9 cellular contexts compared by ENCODE assay signal in genomic region chr15:84845631-84846030, GRCh38. TPM values are rescaled to one million over a fixed set of nuclear protein-coding genes. Genes with fewer than 3 reads are reported as not detected.
DNase-seq lines count a peak whose midpoint lies in the region; ATAC-seq and TF ChIP-seq lines count a peak whose summit lies in the region.
"Not testable (repeated sequence)": the region's sequence is repeated elsewhere in the genome, so short reads cannot be mapped to it uniquely, and the experiment has no call there.
"Had no signal": no experiment of that assay in that cellular context is flagged by ENCODE, and none has a peak within 500 bp of the region (broad histone marks: within the 10 kb centered on the region; RNA-seq: fewer than 3 reads in every experiment).

No MANE protein-coding gene starts in this region.

- peak overlapping the region; percentile 25 for H3K27ac ChIP-seq in C4-2B

- H3K27me3 Mint-ChIP-seq in activated naive CD8-positive, alpha-beta T cell treated with anti-CD3 and anti-CD28 coated beads, Interleukin-2, amount 50 U/mL, for 24 hours: not testable (repeated sequence)

- H3K27me3 ChIP-seq in H7 (ENCODE audit: control insufficient read depth, insufficient read depth, low read length): not testable (repeated sequence)

- H3K36me3 ChIP-seq in H7 (replicated peaks; ENCODE audit: control insufficient read depth, insufficient read depth, low read length); mucosa of descending colon (ENCODE audit: low read depth): not testable (repeated sequence)

- intact Hi-C loops in mucosa of descending colon (cut with DNase I, micrococcal nuclease): not testable (repeated sequence)

- H3K4me1 ChIP-seq in mucosa of descending colon (ENCODE audit: low read depth): not testable (repeated sequence)

- not testable (repeated sequence) for ATAC-seq in activated naive CD8-positive, alpha-beta T cell treated with anti-CD3 and anti-CD28 coated beads, Interleukin-2, amount 50 U/mL, for 24 hours
- peak; percentile 80 for ATAC-seq in mucosa of descending colon

- H3K4me3 ChIP-seq in H7 (ENCODE audit: insufficient read depth, low read depth, low read length); fibroblast of villous mesenchyme (ENCODE audit: low read depth, low read length); mucosa of descending colon: not testable (repeated sequence)

- TF ChIP-seq CTCF in C4-2B (conservative IDR thresholded peaks at IDR 0.05): peak; percentile 91
- TF ChIP-seq CTCF in fibroblast of villous mesenchyme (IDR thresholded peaks at IDR 0.05; ENCODE audit: insufficient read depth, low read depth, low read length): peak; percentile 67
- TF ChIP-seq CTCF in mucosa of descending colon (IDR thresholded peaks at IDR 0.05): peak; percentile 61

- H3K27ac Mint-ChIP-seq in activated naive CD8-positive, alpha-beta T cell treated with anti-CD3 and anti-CD28 coated beads, Interleukin-2, amount 50 U/mL, for 24 hours: not testable (repeated sequence)

- H3K9me3 Mint-ChIP-seq in activated naive CD8-positive, alpha-beta T cell treated with anti-CD3 and anti-CD28 coated beads, Interleukin-2, amount 50 U/mL, for 24 hours: peaks cover 16% of the 10 kb centered on the region

- DNase-seq in H7: peak; percentile 62
- peak; percentile 3 to 40 for DNase-seq in NCI-H526 (lab: John Stamatoyannopoulos, UW)
- peak; percentile 51 for DNase-seq in UCSD-AML1 (lab: John Stamatoyannopoulos, UW; ENCODE audit: unreplicated experiment)
- peak; percentile 49 for DNase-seq in activated naive CD8-positive, alpha-beta T cell treated with anti-CD3 and anti-CD28 coated beads, Interleukin-2, amount 50 U/mL, for 24 hours
- peak; percentile 66 for DNase-seq in fibroblast of villous mesenchyme (ENCODE audit: low read depth)
- peak in 2 of 3 donors; percentile 72 to 87 for DNase-seq in mucosa of descending colon
- DNase-seq in stimulated activated CD4-positive, alpha-beta T cell treated with anti-CD3 and anti-CD28 coated beads, Interleukin-4, amount 100 ng/mL, for 1 hour: peak; percentile 41

- not testable (repeated sequence) for H3K4me1 Mint-ChIP-seq in activated naive CD8-positive, alpha-beta T cell treated with anti-CD3 and anti-CD28 coated beads, Interleukin-2, amount 50 U/mL, for 24 hours

- not testable (repeated sequence) for H3K4me3 Mint-ChIP-seq in activated naive CD8-positive, alpha-beta T cell treated with anti-CD3 and anti-CD28 coated beads, Interleukin-2, amount 50 U/mL, for 24 hours

- peaks cover 11% of the 10 kb centered on the region for H3K36me3 Mint-ChIP-seq in activated naive CD8-positive, alpha-beta T cell treated with anti-CD3 and anti-CD28 coated beads, Interleukin-2, amount 50 U/mL, for 24 hours (ENCODE audit: low read depth)

- peaks cover 11% of the 10 kb centered on the region for H3K9me3 ChIP-seq in mucosa of descending colon

RNA-seq across cellular contexts. Expression of gene ALPK3, which starts 28.5 kb away (rescaled TPM):
- total RNA-seq in H7 (2014; rRNA removed; shearing (Covaris generic)): 0.59 and 0.81 TPM in 2 replicates
- total RNA-seq in fibroblast of villous mesenchyme: 0.86 and 1.3 TPM in 2 replicates
- 10 to 100 TPM in 1 of 3 donors, 1 to 10 TPM in 2; 1.3 to 15.3 (median 1.9) TPM for total RNA-seq in mucosa of descending colon

RNA-seq across cellular contexts. Expression of gene SLC28A1, which starts 38.8 kb away (rescaled TPM):
- total RNA-seq in H7 (2014; rRNA removed; shearing (Covaris generic)): not detected in 2 replicates
- total RNA-seq in fibroblast of villous mesenchyme (not detected in 2 replicates), mucosa of descending colon (not detected)
- total RNA-seq: temporal lobe had no signal

Comparison
In these comparisons a context has a peak if more than half of its experiments do, and no peak if none do; other contexts are left out.
1. DNase-seq: peak in every context shown above with its lines; median percentile 80 in mucosa of descending colon; 66 in fibroblast of villous mesenchyme; 62 in H7; 51 in UCSD-AML1; 49 in activated naive CD8-positive, alpha-beta T cell treated with anti-CD3 and anti-CD28 coated beads, Interleukin-2, amount 50 U/mL, for 24 hours; 41 in stimulated activated CD4-positive, alpha-beta T cell treated with anti-CD3 and anti-CD28 coated beads, Interleukin-4, amount 100 ng/mL, for 1 hour; 22 in NCI-H526.